ENCODE assay signal across 10 cellular contexts in the genomic region with DNA sequence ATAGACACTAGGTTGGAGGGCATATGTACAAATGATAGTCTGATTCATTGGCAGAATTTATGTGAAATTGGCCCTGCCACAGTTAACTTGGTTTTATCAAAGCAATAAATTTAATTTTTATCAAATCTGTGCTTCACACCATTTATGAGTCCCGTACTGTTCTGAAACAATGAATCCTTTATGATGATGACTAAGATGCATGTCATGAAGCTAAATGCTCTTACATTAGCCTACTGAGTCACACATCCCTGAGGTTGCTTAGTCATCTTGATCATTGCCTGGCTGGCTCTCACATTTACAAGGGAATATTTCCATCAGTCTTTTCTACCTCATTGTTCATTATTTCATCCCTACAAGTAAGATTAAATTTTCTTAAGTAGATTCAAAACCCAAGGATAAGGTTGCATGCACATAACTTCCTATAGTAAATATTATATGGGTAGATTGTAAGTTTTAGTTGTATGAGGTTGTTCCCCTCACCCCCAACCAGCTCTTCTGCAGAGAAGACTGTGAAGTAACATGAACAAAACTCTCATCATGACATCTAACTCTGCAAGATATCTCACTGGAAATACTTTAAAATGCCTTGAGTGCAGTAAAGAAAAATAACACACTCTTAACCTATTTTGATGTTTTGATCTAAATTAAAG.
A peak's percentile ranks its signal among the peaks of the same experiment; 100 is the strongest.
DNase-seq lines count a peak whose midpoint lies in the region; ATAC-seq, FAIRE-seq and TF ChIP-seq lines count a peak whose summit lies in the region.
"Had no signal": no experiment of that assay in that cellular context is flagged by ENCODE, and none has a peak within 500 bp of the region (broad histone marks: within the 10 kb centered on the region; RNA-seq: fewer than 3 reads in every experiment).

No MANE protein-coding gene starts in this region.

- no peaks in the 10 kb centered on the region for H3K9me3 Mint-ChIP-seq in CD4-positive, alpha-beta T cell

- intact Hi-C loops in IMR-90 (cut with micrococcal nuclease), result no loop called here
- intact Hi-C loops in K562 (cut with micrococcal nuclease), result no loop called here
- intact Hi-C loops in CD4-positive, alpha-beta T cell (cut with DNase I, micrococcal nuclease), result no loop called here
- intact Hi-C loops in gastrocnemius medialis (cut with DNase I; ENCODE audit: low total_unique reads), result loop anchor here (10.0 kb wide), 1 partner anchor 79 kb away; no protein-coding TSS in a partner anchor

- no peak for TF ChIP-seq RAD21 in IMR-90 (IDR thresholded peaks at IDR 0.05; ENCODE audit: low read length)
- no peak for TF ChIP-seq RAD21 in K562 (CRISPR knock-in tag; conservative IDR thresholded peaks at IDR 0.05 in 1 of 2, IDR thresholded peaks at IDR 0.05 in 1 of 2)

- H3K4me1 Mint-ChIP-seq in CD4-positive, alpha-beta T cell (ENCODE audit: low read depth), result no peaks in the 10 kb centered on the region

- CTCF ChIA-PET in IMR-90 (lab: Yijun Ruan, JAX), result interaction anchor here (1.0 kb wide), 1 partner anchor 16 kb away, joined by 3 read pairs; no protein-coding TSS in a partner anchor
- CTCF ChIA-PET in K562 (lab: Yijun Ruan, JAX; ENCODE audit: low intra/inter-chr PET ratio), result no interaction called here
- CTCF ChIA-PET in CD4-positive, alpha-beta T cell (lab: Charles Lee), result no interaction called here

- peaks cover 33 to 41% of the 10 kb centered on the region in 2 experiments for H3K79me1 ChIP-seq in IMR-90 (ENCODE audit: low read depth in 1 of 2, low read length in 2 of 2)

- no peak overlapping the region for H2BK15ac ChIP-seq in IMR-90 (ENCODE audit: low read depth, low read length)

- H2AFZ ChIP-seq in IMR-90 (replicated peaks; ENCODE audit: low read length, poor library complexity), result no peak overlapping the region
- no peak overlapping the region for H2AFZ ChIP-seq in K562 (ENCODE audit: low read depth, low read length)

- H3K27ac Mint-ChIP-seq in CD4-positive, alpha-beta T cell, result no peak overlapping the region

- peak overlapping the region in 1 of 2 experiments; percentile 27; a peak in 1 of 4 replicates for H4K8ac ChIP-seq in IMR-90 (ENCODE audit: low read depth in 2 of 2, low read length in 2 of 2)

- H3K4me2 ChIP-seq in IMR-90 (ENCODE audit: low read depth, low read length), result no peak overlapping the region
- H3K4me2 ChIP-seq in K562 (ENCODE audit: insufficient read depth, low read length), result no peak overlapping the region

- 0 out of 2 replicates have a peak overlapping the region, but pooled peaks have one; percentile 66 for H3K14ac ChIP-seq in IMR-90 (replicated peaks; ENCODE audit: low read depth, low read length)

- H2AK9ac ChIP-seq in IMR-90 (replicated peaks; ENCODE audit: low read depth, low read length, poor library complexity), result no peak overlapping the region

- H3K9me3 ChIP-seq in IMR-90 (ENCODE audit: control insufficient read depth, insufficient read depth, low read length), result no peaks in the 10 kb centered on the region
- no peaks in the 10 kb centered on the region for H3K9me3 ChIP-seq in K562 (replicated peaks; ENCODE audit: control insufficient read depth, insufficient read depth, low read depth, low read length)
- no peaks in the 10 kb centered on the region for H3K9me3 ChIP-seq in CD4-positive, alpha-beta T cell (ENCODE audit: control insufficient read depth, low read length)
- H3K9me3 ChIP-seq in gastrocnemius medialis, result no peaks in the 10 kb centered on the region

- H3K4me3 ChIP-seq in IMR-90 (ENCODE audit: insufficient read depth, low read depth, low read length), result no peak overlapping the region
- no peak overlapping the region for H3K4me3 ChIP-seq in K562
- no peak overlapping the region for H3K4me3 ChIP-seq in gastrocnemius medialis
- H3K4me3 ChIP-seq: skin epidermis had no signal

- BruUV-seq in IMR-90 (replicated peaks; lab: Mats Ljungman, UMichigan), result no TSS peak
- BruUV-seq in K562 (replicated peaks; lab: Mats Ljungman, UMichigan), result no TSS peak

- POLR2A ChIA-PET in IMR-90 (lab: Charles Lee; ENCODE audit: unreplicated experiment) (no interaction called here), K562 (lab: Yijun Ruan, JAX) (no interaction called here)
- POLR2A ChIA-PET in CD4-positive, alpha-beta T cell (lab: Charles Lee), result no interaction called here

- DNase-seq in AG09319 (ENCODE audit: extremely low read depth, low read depth), result peak; percentile 66
- peak; percentile 99 for DNase-seq in IMR-90
- peak; percentile 6 to 54 (median 18) for DNase-seq in K562 (ENCODE audit: extremely low read depth in 1 of 4, low spot score in 3 of 4)
- DNase-seq in lung microvascular endothelial cell (ENCODE audit: low read depth in 2 of 2), result peak; percentile 64 to 97
- DNase-seq in CD4-positive, alpha-beta T cell, result no peak
- no peak for DNase-seq in SK-N-DZ (ENCODE audit: low spot score)
- DNase-seq in NCI-H2029 treated with DMSO at 0.1 percent for 48 hours (lab: John Stamatoyannopoulos, UW), result no peak
- no peak for DNase-seq in gastrocnemius medialis

- H2BK120ac ChIP-seq in IMR-90 (ENCODE audit: low read depth, low read length), result peak overlapping the region; percentile 54; the same call in 1 of the 2 replicates

- dilution Hi-C loops in IMR-90 (cut with HindIII; ENCODE audit: low sequenced_read_pairs, unreplicated experiment), result no loop called here

- peak overlapping the region; percentile 76; the same call in 1 of the 2 replicates for H3K18ac ChIP-seq in IMR-90 (ENCODE audit: low read depth, low read length)

- H3K9me1 ChIP-seq in IMR-90 (ENCODE audit: insufficient read depth, low read length) (peaks cover 6% of the 10 kb centered on the region), K562 (ENCODE audit: control insufficient read depth, insufficient read depth, low read length) (no peaks in the 10 kb centered on the region)

- TF ChIP-seq CTCF in AG09319 (IDR thresholded peaks at IDR 0.05; ENCODE audit: low read depth, low read length) (no peak), IMR-90 (conservative IDR thresholded peaks at IDR 0.05; ENCODE audit: low read depth, low read length) (no peak), K562 (IDR thresholded peaks at IDR 0.05 in 2 of 3, conservative IDR thresholded peaks at IDR 0.05 in 1 of 3; ENCODE audit: insufficient read depth in 2 of 3, low read depth in 1 of 3, low read length in 3 of 3) (no peak), gastrocnemius medialis (IDR thresholded peaks at IDR 0.05 in 4 of 5, conservative IDR thresholded peaks at IDR 0.05 in 1 of 5) (no peak)
- no peak for TF ChIP-seq CTCF in CD4-positive, alpha-beta T cell (IDR thresholded peaks at IDR 0.05)

- H3K4ac ChIP-seq in IMR-90 (ENCODE audit: low read depth, low read length), result no peak overlapping the region

- 0 out of 2 replicates have a peak, but pooled peaks cover 3% of the 10 kb centered on the region for H4K20me1 ChIP-seq in IMR-90 (ENCODE audit: insufficient read depth, low read length)
- no peaks in the 10 kb centered on the region for H4K20me1 ChIP-seq in K562 (replicated peaks; ENCODE audit: control insufficient read depth, insufficient read depth, low read length)

- no peak overlapping the region for H3K4me3 Mint-ChIP-seq in CD4-positive, alpha-beta T cell

- in situ Hi-C loops in IMR-90 (cut with MboI; ENCODE audit: low sequenced_read_pairs), result no loop called here
- in situ Hi-C loops in K562 (cut with MboI), result no loop called here
- in situ Hi-C loops in gastrocnemius medialis (cut with MboI; ENCODE audit: low sequenced_read_pairs in 4 of 4), result loop anchor here in 2 of 4 donors (10.0 to 25.0 kb wide), 2 partner anchors 61 to 112 kb away; no protein-coding TSS in a partner anchor

- H3K23ac ChIP-seq in IMR-90 (ENCODE audit: low read depth, low read length), result no peak overlapping the region

- H3K4me1 ChIP-seq in IMR-90 (ENCODE audit: control insufficient read depth, insufficient read depth, low read length) (peaks cover 11% of the 10 kb centered on the region), K562 (replicated peaks in 1 of 2; ENCODE audit: control insufficient read depth in 2 of 2, insufficient read depth in 2 of 2, low read length in 2 of 2) (no peaks in the 10 kb centered on the region), gastrocnemius medialis (no peaks in the 10 kb centered on the region)

- WGBS in IMR-90 (ENCODE audit: extremely low coverage in 2 of 2, insufficient read length in 1 of 2), 2 experiments, result no CpG with 5 or more reads among the region's 1 CpG
- WGBS in K562 (ENCODE audit: insufficient coverage, low coverage, missing lambda C conversion rate), result 0% methylated on average over 1 of the region's 1 CpG

- H3K27me3 Mint-ChIP-seq in CD4-positive, alpha-beta T cell, result no peaks in the 10 kb centered on the region

- H2BK5ac ChIP-seq in IMR-90 (ENCODE audit: low read depth, low read length, poor library complexity, severe bottlenecking), result peak overlapping the region; percentile 76

- no peak overlapping the region for H2AK5ac ChIP-seq in IMR-90 (ENCODE audit: low read depth, low read length)

- peaks cover 19% of the 10 kb centered on the region for H3K36me3 Mint-ChIP-seq in CD4-positive, alpha-beta T cell (ENCODE audit: low read depth)

- no peaks in the 10 kb centered on the region for H3K79me2 ChIP-seq in K562 (ENCODE audit: control insufficient read depth, insufficient read depth, low read length)

- no peak overlapping the region for H4K91ac ChIP-seq in IMR-90 (ENCODE audit: insufficient read depth, low read depth, low read length)

- no peak overlapping the region; the same call in 1 of the 2 replicates for H3K56ac ChIP-seq in IMR-90 (ENCODE audit: extremely low read depth, insufficient read depth, low read length)

- FAIRE-seq in K562 (lab: Jason Lieb, UNC), result peak; percentile 48
- FAIRE-seq: GM12892 had no signal

- H3K9ac ChIP-seq in IMR-90 (ENCODE audit: low read depth, low read length) (no peak overlapping the region), K562 (ENCODE audit: insufficient read depth in 1 of 2, low read depth in 2 of 2, low read length in 2 of 2) (no peak overlapping the region)

- H3K27me3 ChIP-seq in IMR-90 (ENCODE audit: control insufficient read depth, insufficient read depth, low read length) (no peaks in the 10 kb centered on the region), K562 (ENCODE audit: control insufficient read depth in 2 of 2, insufficient read depth in 2 of 2, low read length in 2 of 2) (no peaks in the 10 kb centered on the region), gastrocnemius medialis (no peaks in the 10 kb centered on the region)
- H3K27me3 ChIP-seq in CD4-positive, alpha-beta T cell (ENCODE audit: control insufficient read depth, insufficient read depth, low read length), result no peaks in the 10 kb centered on the region

- H2BK20ac ChIP-seq in IMR-90 (ENCODE audit: low read depth, low read length), result peak overlapping the region; percentile 73; the same call in 1 of the 2 replicates

- TF ChIP-seq POLR2A in IMR-90 (IDR thresholded peaks at IDR 0.05; ENCODE audit: low read depth, low read length), result no peak
- TF ChIP-seq POLR2A in K562 (conservative IDR thresholded peaks at IDR 0.05), result no peak
- no peak for TF ChIP-seq POLR2A in gastrocnemius medialis (IDR thresholded peaks at IDR 0.05)

- 0 out of 2 replicates have a peak overlapping the region, but pooled peaks have one; percentile 39 for H4K5ac ChIP-seq in IMR-90 (ENCODE audit: low read depth, low read length)

- no peak for TF ChIP-seq EP300 in K562 (IDR thresholded peaks at IDR 0.05; ENCODE audit: low read length)

- ATAC-seq in IMR-90 (ENCODE audit: low read depth), result peak; percentile 83
- no peak for ATAC-seq in K562
- ATAC-seq in CD4-positive, alpha-beta T cell (ENCODE audit: poor library complexity), result no peak
- no peak for ATAC-seq in gastrocnemius medialis

- H3K36me3 ChIP-seq in IMR-90 (ENCODE audit: control insufficient read depth, insufficient read depth, low read length) (no peaks in the 10 kb centered on the region; the same call in 1 of the 2 replicates), K562 (ENCODE audit: control insufficient read depth, insufficient read depth, low read length) (no peaks in the 10 kb centered on the region), gastrocnemius medialis (no peaks in the 10 kb centered on the region)

- H3K27ac ChIP-seq in IMR-90 (ENCODE audit: insufficient read depth, low read length), result peak overlapping the region; percentile 44; the same call in 1 of the 2 replicates
- no peak overlapping the region for H3K27ac ChIP-seq in K562 (ENCODE audit: extremely low read depth, low read depth, low read length)
- H3K27ac ChIP-seq in CD4-positive, alpha-beta T cell (ENCODE audit: low read depth, low read length), result no peak overlapping the region
- H3K27ac ChIP-seq in gastrocnemius medialis, result no peak overlapping the region

Comparison
In these comparisons a context has a peak if more than half of its experiments do, and no peak if none do; other contexts are left out.
1. DNase-seq: peak in AG09319 (single experiment), IMR-90 (single experiment), K562 (4 of 4) and lung microvascular endothelial cell (2 of 2); none in CD4-positive, alpha-beta T cell (0 of 10), SK-N-DZ (single experiment), NCI-H2029 treated with DMSO at 0.1 percent for 48 hours (single experiment) and gastrocnemius medialis (0 of 2).